In genomic region chr4:134677209-134677814, GRCh38 we compare ENCODE assay signal across 16 cellular contexts.
DNase-seq lines count a peak whose midpoint lies in the region; TF ChIP-seq lines count a peak whose summit lies in the region.
"Had no signal": no experiment of that assay in that cellular context is flagged by ENCODE, and none has a peak within 500 bp of the region (broad histone marks: within the 10 kb centered on the region; RNA-seq: fewer than 3 reads in every experiment).

No MANE protein-coding gene starts in this region.

- no peak overlapping the region for H2AFZ ChIP-seq in H9 (ENCODE audit: low read length)

- H3K27me3 ChIP-seq in H9 (ENCODE audit: insufficient read depth, low read length) (no peaks in the 10 kb centered on the region), HUES64 (ENCODE audit: insufficient read depth, low read length) (no peaks in the 10 kb centered on the region), iPS-18a (ENCODE audit: control insufficient read depth, insufficient read depth, low read length) (no peaks in the 10 kb centered on the region)
- no peaks in the 10 kb centered on the region for H3K27me3 ChIP-seq in CD8-positive, alpha-beta memory T cell (ENCODE audit: insufficient read depth, low read length, poor library complexity, severe bottlenecking)
- H3K27me3 ChIP-seq: BLaER1 had no signal

- peaks cover 23 to 46% of the 10 kb centered on the region in 2 experiments for H3K4me1 Mint-ChIP-seq in H9
- H3K4me1 Mint-ChIP-seq in HFFc6 (ENCODE audit: low read depth), result no peaks in the 10 kb centered on the region; the same call in 1 of the 2 replicates
- no peaks in the 10 kb centered on the region for H3K4me1 Mint-ChIP-seq in CD8-positive, alpha-beta memory T cell
- H3K4me1 Mint-ChIP-seq: B cell; CD4-positive, CD25-positive, alpha-beta regulatory T cell had no signal

- TF ChIP-seq CTCF in H9 (conservative IDR thresholded peaks at IDR 0.05) (no peak), HFFc6 (IDR thresholded peaks at IDR 0.05) (no peak)

- no peak overlapping the region for H3K56ac ChIP-seq in H9 (ENCODE audit: insufficient read length, low read depth, low read length)

- H3K27ac ChIP-seq in H9 (ENCODE audit: insufficient read length, low read depth, low read length) (no peak overlapping the region), HUES64 (ENCODE audit: low read depth, low read length) (peak overlapping the region; percentile 45; the same call in 1 of the 2 replicates), iPS-18a (ENCODE audit: low read length) (peak overlapping the region; percentile 59)
- H3K27ac ChIP-seq in CD8-positive, alpha-beta memory T cell (ENCODE audit: low read depth, low read length), result no peak overlapping the region
- H3K27ac ChIP-seq: BLaER1, C4-2B had no signal

- no peak overlapping the region for H3K18ac ChIP-seq in H9 (ENCODE audit: insufficient read length, low read depth, low read length)

- no peaks in the 10 kb centered on the region; the same call in 1 of the 2 replicates for H3K27me3 Mint-ChIP-seq in H9 (ENCODE audit: low read depth)
- H3K27me3 Mint-ChIP-seq in HFFc6 (ENCODE audit: insufficient read depth), result no peaks in the 10 kb centered on the region; the same call in 1 of the 2 replicates
- H3K27me3 Mint-ChIP-seq in CD8-positive, alpha-beta memory T cell, result no peaks in the 10 kb centered on the region
- H3K27me3 Mint-ChIP-seq: B cell; CD4-positive, CD25-positive, alpha-beta regulatory T cell had no signal

- no peak for DNase-seq in H9
- no peak for DNase-seq in HFFc6
- DNase-seq in HUDEP-2 (lab: John Stamatoyannopoulos, UW; ENCODE audit: unreplicated experiment in 76 of 76), result no peak
- no peak for DNase-seq in CD8-positive, alpha-beta memory T cell
- DNase-seq: CD4-positive, CD25-positive, alpha-beta regulatory T cell; CD8-positive, alpha-beta T cell; DMS 273 treated with DMSO at 0.1 percent for 48 hours; DMS79; EL; GDM1; H7 had no signal

- no peak overlapping the region for H3K4me2 ChIP-seq in H9 (ENCODE audit: insufficient read depth, insufficient read length, low read length)
- H3K4me2 ChIP-seq: BLaER1 had no signal

- no peak overlapping the region for H3T11ph ChIP-seq in H9 (ENCODE audit: low read length)

- CTCF ChIA-PET in CD8-positive, alpha-beta memory T cell (lab: Charles Lee), result no interaction called here

- no peak overlapping the region for H2BK12ac ChIP-seq in H9 (ENCODE audit: insufficient read length, low read depth, low read length)

- H3K9ac ChIP-seq in H9 (ENCODE audit: extremely low read depth, insufficient read length, low read length), result no peak overlapping the region
- H3K9ac ChIP-seq in HUES64 (ENCODE audit: low read depth, low read length), result no peak overlapping the region
- no peak overlapping the region for H3K9ac ChIP-seq in iPS-18a (ENCODE audit: low read length)
- H3K9ac ChIP-seq: BLaER1 had no signal

- POLR2A ChIA-PET in CD8-positive, alpha-beta memory T cell (lab: Charles Lee), result no interaction called here

- H3K36me3 ChIP-seq in HUES64 (ENCODE audit: insufficient read depth, low read length) (no peaks in the 10 kb centered on the region), iPS-18a (ENCODE audit: control insufficient read depth, low read depth, low read length) (peaks cover 3% of the 10 kb centered on the region)
- no peaks in the 10 kb centered on the region for H3K36me3 ChIP-seq in CD8-positive, alpha-beta memory T cell (ENCODE audit: insufficient read depth, low read length)
- H3K36me3 ChIP-seq: BLaER1 had no signal

- H3K4me1 ChIP-seq in H9 (ENCODE audit: insufficient read depth, low read length) (no peaks in the 10 kb centered on the region), HUES64 (ENCODE audit: insufficient read depth, low read length) (0 out of 2 replicates have a peak, but pooled peaks cover 4% of the 10 kb centered on the region), iPS-18a (ENCODE audit: control insufficient read depth, low read depth, low read length) (peaks cover 4% of the 10 kb centered on the region)
- no peaks in the 10 kb centered on the region for H3K4me1 ChIP-seq in CD8-positive, alpha-beta memory T cell (ENCODE audit: insufficient read depth, low read length)
- H3K4me1 ChIP-seq: BLaER1 had no signal

- no peaks in the 10 kb centered on the region for H4K20me1 ChIP-seq in H9 (ENCODE audit: control insufficient read depth, insufficient read depth, insufficient read length)
- H4K20me1 ChIP-seq: BLaER1 had no signal

- no peaks in the 10 kb centered on the region for H3K79me2 ChIP-seq in H9 (ENCODE audit: insufficient read depth, low read length)

- no peak overlapping the region for H2BK20ac ChIP-seq in H9 (ENCODE audit: low read depth, low read length, poor library complexity, severe bottlenecking)

- H4K5ac ChIP-seq in H9 (ENCODE audit: insufficient read length, low read depth, low read length), result no peak overlapping the region

- no peak overlapping the region for H2BK15ac ChIP-seq in H9 (ENCODE audit: low read depth, low read length)

- no peak overlapping the region for H2BK120ac ChIP-seq in H9 (ENCODE audit: low read depth, low read length, poor library complexity, severe bottlenecking)

- no peak overlapping the region for H4K91ac ChIP-seq in H9 (ENCODE audit: insufficient read length, low read depth, low read length)

- H3K9me3 Mint-ChIP-seq in H9 (peaks cover 18 to 30% of the 10 kb centered on the region in 2 experiments), HFFc6 (peaks cover 15% of the 10 kb centered on the region)
- peaks cover 6 to 30% (median 15%) of the 10 kb centered on the region in 5 donors for H3K9me3 Mint-ChIP-seq in CD8-positive, alpha-beta memory T cell

- no peak overlapping the region for H3K23ac ChIP-seq in H9 (ENCODE audit: insufficient read length, low read depth, low read length)

- no CpG with 5 or more reads among the region's 1 CpG for WGBS in H9 (ENCODE audit: extremely low coverage, insufficient read length, low lambda C conversion rate)
- no CpG with 5 or more reads among the region's 1 CpG for WGBS in HUES64

- no peaks in the 10 kb centered on the region for H3K23me2 ChIP-seq in H9 (ENCODE audit: insufficient read length, low read depth, low read length, poor library complexity, severe bottlenecking)

- H3K36me3 Mint-ChIP-seq in H9 (ENCODE audit: insufficient read depth in 1 of 3, low read depth in 3 of 3), result peaks cover 22 to 41% (median 38%) of the 10 kb centered on the region in 3 experiments
- H3K36me3 Mint-ChIP-seq in HFFc6 (ENCODE audit: low read depth), result peaks cover 11% of the 10 kb centered on the region; the same call in 1 of the 2 replicates
- no peaks in the 10 kb centered on the region for H3K36me3 Mint-ChIP-seq in CD8-positive, alpha-beta memory T cell
- H3K36me3 Mint-ChIP-seq: CD4-positive, CD25-positive, alpha-beta regulatory T cell; CD8-positive, alpha-beta T cell had no signal

- H3K9me3 ChIP-seq in H9 (ENCODE audit: control insufficient read depth, low read depth, low read length), result no peaks in the 10 kb centered on the region
- peaks cover 9% of the 10 kb centered on the region for H3K9me3 ChIP-seq in HUES64 (ENCODE audit: insufficient read depth, low read depth, low read length)
- H3K9me3 ChIP-seq in iPS-18a (ENCODE audit: control insufficient read depth, low read depth, low read length), result no peaks in the 10 kb centered on the region
- H3K9me3 ChIP-seq in CD8-positive, alpha-beta memory T cell (ENCODE audit: low read length), result no peaks in the 10 kb centered on the region
- H3K9me3 ChIP-seq: BLaER1 had no signal

- no peak overlapping the region for H3K4ac ChIP-seq in H9 (ENCODE audit: low read depth, low read length)

- H4K8ac ChIP-seq in H9 (replicated peaks; ENCODE audit: insufficient read length, low read depth, low read length), result no peak overlapping the region

- H3K79me1 ChIP-seq in H9 (ENCODE audit: insufficient read depth, low read depth, low read length, poor library complexity, severe bottlenecking), result no peaks in the 10 kb centered on the region

- H3K14ac ChIP-seq in H9 (ENCODE audit: insufficient read depth, low read length), result no peak overlapping the region

- H3K4me3 ChIP-seq in HUES64 (ENCODE audit: low read length) (no peak overlapping the region), iPS-18a (ENCODE audit: low read length) (no peak overlapping the region)
- no peak overlapping the region for H3K4me3 ChIP-seq in CD8-positive, alpha-beta memory T cell (ENCODE audit: low read length)
- H3K4me3 ChIP-seq: BLaER1 had no signal

- H2AK5ac ChIP-seq in H9 (ENCODE audit: insufficient read length, low read length), result no peak overlapping the region

- H3K27ac Mint-ChIP-seq in H9 (peak overlapping the region in 2 of 3 experiments; percentile 88 to 96; a peak in 3 of 7 replicates), HFFc6 (no peak overlapping the region)
- no peak overlapping the region for H3K27ac Mint-ChIP-seq in CD8-positive, alpha-beta memory T cell
- H3K27ac Mint-ChIP-seq: B cell; CD4-positive, CD25-positive, alpha-beta regulatory T cell; CD8-positive, alpha-beta T cell had no signal

- H2BK5ac ChIP-seq in H9 (ENCODE audit: insufficient read length, low read length), result no peak overlapping the region

- H3K4me3 Mint-ChIP-seq in H9 (no peak overlapping the region), HFFc6 (no peak overlapping the region)
- no peak overlapping the region for H3K4me3 Mint-ChIP-seq in CD8-positive, alpha-beta memory T cell
- H3K4me3 Mint-ChIP-seq: B cell; CD4-positive, CD25-positive, alpha-beta regulatory T cell; CD8-positive, alpha-beta T cell had no signal

Comparison
In these comparisons a context has a peak if more than half of its experiments do, and no peak if none do; other contexts are left out.
1. H3K27ac ChIP-seq: peak in HUES64 (single experiment) and iPS-18a (single experiment); none in H9 (single experiment) and CD8-positive, alpha-beta memory T cell (single experiment).
2. H3K27ac Mint-ChIP-seq: peak in H9 (2 of 3); none in HFFc6 (single experiment) and CD8-positive, alpha-beta memory T cell (0 of 8).